Comparison of ENCODE assay signal across 8 cellular contexts in the genomic region with DNA sequence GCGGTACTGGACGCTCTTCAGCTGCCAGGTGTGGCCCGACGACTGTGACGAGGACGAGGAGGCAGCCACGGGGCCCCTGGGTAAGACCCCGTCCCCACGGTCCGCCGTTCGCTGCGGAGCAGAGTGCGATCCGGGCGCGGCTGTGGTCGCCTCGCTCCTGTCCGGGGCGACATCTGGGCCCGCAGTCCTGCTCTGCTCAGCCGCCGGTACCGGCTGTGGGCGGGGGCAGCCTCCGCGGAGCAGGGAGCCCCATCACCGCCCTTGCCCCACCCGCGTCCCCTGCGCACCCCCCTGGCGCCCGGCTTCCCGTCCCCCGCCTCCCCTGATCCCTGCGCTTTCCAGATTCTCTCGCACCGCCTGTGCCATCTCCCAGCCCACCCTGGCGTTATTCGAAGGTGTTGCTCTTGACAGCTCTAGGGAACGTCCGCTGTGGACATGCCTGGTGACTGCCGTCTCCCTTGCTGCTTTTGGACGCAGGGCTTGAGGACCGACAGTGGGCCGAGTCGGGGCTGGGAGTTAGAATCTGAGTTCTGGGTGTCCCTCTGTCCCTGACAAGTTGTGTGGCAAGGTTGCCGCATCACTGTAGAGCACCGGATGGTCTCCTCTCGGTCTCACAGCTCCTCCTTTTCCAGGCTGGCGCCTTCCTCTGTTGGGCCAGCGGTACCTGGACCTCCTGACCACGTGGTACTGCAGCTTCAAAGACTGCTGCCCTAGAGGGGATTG. TPM values are rescaled to one million over a fixed set of nuclear protein-coding genes. Genes with fewer than 3 reads are reported as not detected.
DNase-seq lines count a peak whose midpoint lies in the region; TF ChIP-seq lines count a peak whose summit lies in the region.

No MANE protein-coding gene starts in this region.

- H2BK5ac ChIP-seq in mesendoderm (ENCODE audit: low read length) = no peak overlapping the region

- H4K8ac ChIP-seq in mesendoderm (ENCODE audit: low read depth, low read length) = peak overlapping the region; percentile 97

- peak overlapping the region; percentile 93 for H3K4me3 ChIP-seq in GM12865 (ENCODE audit: low read depth, low read length)
- H3K4me3 ChIP-seq in Karpas-422 (ENCODE audit: low read length) = peak overlapping the region; percentile 94
- peak overlapping the region; percentile 85 for H3K4me3 ChIP-seq in ectodermal cell (ENCODE audit: insufficient read depth, low read depth, low read length)
- H3K4me3 ChIP-seq in mesendoderm (ENCODE audit: low read length) = peak overlapping the region; percentile 73

- 1% methylated on average over 54 of the region's 54 CpGs for WGBS in ectodermal cell, 2 experiments
- WGBS in mesendoderm (ENCODE audit: extremely low coverage, insufficient coverage, low lambda C conversion rate) = no CpG with 5 or more reads among the region's 54 CpGs

- H3K4me2 ChIP-seq in Karpas-422 (ENCODE audit: low read depth, low read length, poor library complexity, severe bottlenecking) (peak overlapping the region; percentile 92), mesendoderm (ENCODE audit: low read length) (peak overlapping the region; percentile 63)

- H3K4me1 ChIP-seq in Karpas-422 (ENCODE audit: low read length) (peaks cover 55% of the 10 kb centered on the region), ectodermal cell (ENCODE audit: control insufficient read depth, insufficient read depth, low read length) (peaks cover 10% of the 10 kb centered on the region), mesendoderm (ENCODE audit: control insufficient read depth, low read depth, low read length) (peaks cover 5% of the 10 kb centered on the region)

- H3K27ac ChIP-seq in Karpas-422 (ENCODE audit: low read length) = peak overlapping the region; percentile 91
- H3K27ac ChIP-seq in ectodermal cell (ENCODE audit: insufficient read depth, low read depth, low read length, poor library complexity, severe bottlenecking) = no peak overlapping the region
- H3K27ac ChIP-seq in mesendoderm (ENCODE audit: low read depth, low read length) = peak overlapping the region; percentile 86

- no peak overlapping the region for H2AK5ac ChIP-seq in mesendoderm (ENCODE audit: low read length)

- peak overlapping the region; percentile 97 for H3K56ac ChIP-seq in mesendoderm (ENCODE audit: low read length)

- no peaks in the 10 kb centered on the region for H3K27me3 ChIP-seq in Karpas-422 (ENCODE audit: low read length)
- peaks cover 9% of the 10 kb centered on the region for H3K27me3 ChIP-seq in ectodermal cell (ENCODE audit: control insufficient read depth, insufficient read depth, low read length, poor library complexity, severe bottlenecking)
- H3K27me3 ChIP-seq in mesendoderm (ENCODE audit: insufficient read depth, low read length, poor library complexity) = no peaks in the 10 kb centered on the region

- H3K9me2 ChIP-seq in Karpas-422 (replicated peaks; ENCODE audit: insufficient read depth, low read length) = no peaks in the 10 kb centered on the region

- H3K18ac ChIP-seq in mesendoderm (ENCODE audit: low read length) = peak overlapping the region; percentile 71

- H2BK15ac ChIP-seq in mesendoderm (replicated peaks; ENCODE audit: low read depth) = no peak overlapping the region

- no peak overlapping the region for H4K5ac ChIP-seq in mesendoderm (ENCODE audit: low read length)

- H3K9ac ChIP-seq in Karpas-422 (ENCODE audit: low read length) (peak overlapping the region; percentile 99), mesendoderm (ENCODE audit: low read length) (peak overlapping the region; percentile 91)

- H4K20me1 ChIP-seq in Karpas-422 (ENCODE audit: insufficient read depth, low read depth, low read length) = peaks cover 7% of the 10 kb centered on the region; the same call in 1 of the 2 replicates

- no peak overlapping the region for H2BK120ac ChIP-seq in mesendoderm (ENCODE audit: low read depth, low read length)

- H3K9me3 ChIP-seq in Karpas-422 (ENCODE audit: low read length) (no peaks in the 10 kb centered on the region), ectodermal cell (ENCODE audit: control insufficient read depth, low read length) (no peaks in the 10 kb centered on the region)

- peaks cover 13% of the 10 kb centered on the region for H3K36me3 ChIP-seq in Karpas-422 (ENCODE audit: insufficient read depth, low read length)
- H3K36me3 ChIP-seq in ectodermal cell (ENCODE audit: control insufficient read depth, insufficient read depth, low read length) = no peaks in the 10 kb centered on the region
- H3K36me3 ChIP-seq in mesendoderm (ENCODE audit: control insufficient read depth, insufficient read depth, low read length) = no peaks in the 10 kb centered on the region

- DNase-seq in GM12865 (ENCODE audit: low read depth) (peak; percentile 59), H4 (ENCODE audit: low spot score) (peak; percentile 36), Karpas-422 (peak; percentile 75), mesendoderm (no peak), mesenteric fat pad (ENCODE audit: low spot score) (no peak)
- peak; percentile 47 for DNase-seq in activated CD4-positive, CD25-positive, alpha-beta regulatory T cell treated with anti-CD3 and anti-CD28 coated beads, Interleukin-2, amount 50 U/mL, for 72 hours
- peak; percentile 39 for DNase-seq in stimulated activated naive CD4-positive, alpha-beta T cell treated with Interleukin-2 at 50 U/mL for 16 hours (lab: John Stamatoyannopoulos, UW)

- peak overlapping the region; percentile 7 for H3K4ac ChIP-seq in mesendoderm (ENCODE audit: low read depth, low read length)

- H3K79me2 ChIP-seq in Karpas-422 (ENCODE audit: low read length) (peaks cover 43% of the 10 kb centered on the region), mesendoderm (ENCODE audit: control insufficient read depth, insufficient read depth, low read length) (no peaks in the 10 kb centered on the region)

- peaks cover 8% of the 10 kb centered on the region for H3K79me1 ChIP-seq in mesendoderm (ENCODE audit: low read length)

- H3K23ac ChIP-seq in mesendoderm (ENCODE audit: low read length) = peak overlapping the region; percentile 94

- H2AFZ ChIP-seq in Karpas-422 (ENCODE audit: low read length) = no peak overlapping the region; the same call in 1 of the 2 replicates

- TF ChIP-seq CTCF in GM12865 (IDR thresholded peaks at IDR 0.05; ENCODE audit: insufficient read depth, low read depth, low read length, missing control alignments) = no peak

RNA-seq across cellular contexts. Expression of a gene that starts 0.6 kb away (rescaled TPM):
- 34.1 and 42.4 TPM in 2 replicates for total RNA-seq in H4 (2014; rRNA removed; shearing (Covaris generic))
- total RNA-seq in Karpas-422 (2014; rRNA removed; shearing (Covaris generic); ENCODE audit: low replicate concordance) = 83.1 and 130 TPM in 2 replicates
- polyA plus RNA-seq in ectodermal cell (2013, experiment 1 of 4) = 16.3 TPM
- polyA plus RNA-seq in ectodermal cell (2013, experiment 2 of 4) = 17.3 TPM
- 14.1 TPM for polyA plus RNA-seq in ectodermal cell (2013, experiment 3 of 4)
- 14.8 TPM for polyA plus RNA-seq in ectodermal cell (2013, experiment 4 of 4)
- polyA plus RNA-seq in mesendoderm (2013, experiment 1 of 2) = 16.7 TPM
- polyA plus RNA-seq in mesendoderm (2013, experiment 2 of 2) = 15.2 TPM
- 22.3 TPM for total RNA-seq in mesenteric fat pad

RNA-seq across cellular contexts. Expression of a gene that starts 56.8 kb away (rescaled TPM):
- 27.5 and 28.3 TPM in 2 replicates for total RNA-seq in H4 (2014; rRNA removed; shearing (Covaris generic))
- total RNA-seq in Karpas-422 (2014; rRNA removed; shearing (Covaris generic); ENCODE audit: low replicate concordance) = 23.2 and 30.0 TPM in 2 replicates
- 39.5 TPM for polyA plus RNA-seq in ectodermal cell (2013, experiment 1 of 4)
- polyA plus RNA-seq in ectodermal cell (2013, experiment 2 of 4) = 37.7 TPM
- 27.7 TPM for polyA plus RNA-seq in ectodermal cell (2013, experiment 3 of 4)
- polyA plus RNA-seq in ectodermal cell (2013, experiment 4 of 4) = 30.8 TPM
- 20.1 TPM for polyA plus RNA-seq in mesendoderm (2013, experiment 1 of 2)
- polyA plus RNA-seq in mesendoderm (2013, experiment 2 of 2) = 19.7 TPM
- 49.5 TPM for total RNA-seq in mesenteric fat pad

Comparison
In these comparisons a context has a peak if more than half of its experiments do, and no peak if none do; other contexts are left out.
1. DNase-seq: peak in GM12865 (single experiment), H4 (single experiment), Karpas-422 (single experiment), activated CD4-positive, CD25-positive, alpha-beta regulatory T cell treated with anti-CD3 and anti-CD28 coated beads, Interleukin-2, amount 50 U/mL, for 72 hours (single experiment) and stimulated activated naive CD4-positive, alpha-beta T cell treated with Interleukin-2 at 50 U/mL for 16 hours (single experiment); none in mesendoderm (single experiment) and mesenteric fat pad (single experiment).
2. Peak in every context shown above with its lines, with median percentiles within 50 percentile points of each other: H3K4me3 ChIP-seq.